Comparison of ENCODE assay signal across 19 cellular contexts in genomic region chr2:19287324-19287723, GRCh38.
DNase-seq lines count a peak whose midpoint lies in the region; TF ChIP-seq lines count a peak whose summit lies in the region.
"Had no signal": no experiment of that assay in that cellular context is flagged by ENCODE, and none has a peak within 500 bp of the region (broad histone marks: within the 10 kb centered on the region; RNA-seq: fewer than 3 reads in every experiment).

No MANE protein-coding gene starts in this region.

- no peaks in the 10 kb centered on the region for H3K36me3 ChIP-seq in BJ (ENCODE audit: control insufficient read depth, insufficient read depth, low read length)
- H3K36me3 ChIP-seq: BLaER1 treated with 17β-estradiol and CSF1 and Interleukin-3, amounts not matched to agents 10 nM and 100 nM had no signal

- DNase-seq in BJ (ENCODE audit: low read depth) (peak; percentile 19), GM04504 (ENCODE audit: low read depth) (peak; percentile 14), RPMI7951 (ENCODE audit: low read depth) (peak; percentile 54), fibroblast of the aortic adventitia (ENCODE audit: low read depth) (peak; percentile 51), HPDE6-E6E7 (ENCODE audit: extremely low spot score) (no peak)
- DNase-seq in activated effector memory CD4-positive, alpha-beta T cell treated with anti-CD3 and anti-CD28 coated beads, Interleukin-2, amount 50 U/mL, for 16 hours = no peak
- DNase-seq in activated CD4-positive, alpha-beta T cell treated with anti-CD3 and anti-CD28 coated beads, Interleukin-2, amount 50 U/mL, for 48 hours = no peak
- DNase-seq: Caco-2; CD4-positive, alpha-beta memory T cell; DMS 273 treated with DMSO at 0.1 percent for 48 hours; DND-41; NCI-H1092; NCI-H1436 treated with DMSO at 0.1 percent for 48 hours; NCI-H1930; NCI-H510A; NCI-H748 treated with DMSO at 0.1 percent for 48 hours; SIG-M5; T-cell had no signal

- POLR2A ChIA-PET in BJ (lab: Charles Lee) = no interaction called here

- TF ChIP-seq CTCF in BJ (IDR thresholded peaks at IDR 0.05; ENCODE audit: insufficient read depth, low read depth, low read length) (no peak), fibroblast of the aortic adventitia (IDR thresholded peaks at IDR 0.05; ENCODE audit: insufficient read depth, low read length) (no peak)

- CTCF ChIA-PET in BJ (lab: Yijun Ruan, JAX) = no interaction called here

- H3K4me3 ChIP-seq in BJ (ENCODE audit: low read depth, low read length) = no peak overlapping the region
- no peak overlapping the region for H3K4me3 ChIP-seq in fibroblast of the aortic adventitia (ENCODE audit: low read depth, low read length)
- H3K4me3 ChIP-seq: BLaER1 treated with 17β-estradiol and CSF1 and Interleukin-3, amounts not matched to agents 10 nM and 100 nM had no signal

- no peaks in the 10 kb centered on the region for H3K27me3 ChIP-seq in BJ (ENCODE audit: control insufficient read depth, insufficient read depth, low read length)
- H3K27me3 ChIP-seq: BLaER1 treated with 17β-estradiol and CSF1 and Interleukin-3, amounts not matched to agents 10 nM and 100 nM had no signal

Comparison
In these comparisons a context has a peak if more than half of its experiments do, and no peak if none do; other contexts are left out.
1. DNase-seq: peak in BJ (single experiment), GM04504 (single experiment), RPMI7951 (single experiment) and fibroblast of the aortic adventitia (single experiment); none in activated effector memory CD4-positive, alpha-beta T cell treated with anti-CD3 and anti-CD28 coated beads, Interleukin-2, amount 50 U/mL, for 16 hours (single experiment), activated CD4-positive, alpha-beta T cell treated with anti-CD3 and anti-CD28 coated beads, Interleukin-2, amount 50 U/mL, for 48 hours (0 of 2) and HPDE6-E6E7 (single experiment).